Comparison of ENCODE assay signal across 8 cellular contexts in genomic region chr17:47895856-47896671, GRCh38. TPM values are rescaled to one million over a fixed set of nuclear protein-coding genes. Genes with fewer than 3 reads are reported as not detected.
DNase-seq lines count a peak whose midpoint lies in the region; ATAC-seq, FAIRE-seq and TF ChIP-seq lines count a peak whose summit lies in the region.

SP2 (plus strand) TSS chr17:47896236; CDS start chr17:47896287, 51 bp downstream.

- H3K79me1 ChIP-seq in trophoblast cell (ENCODE audit: low read length) = peaks cover 10% of the 10 kb centered on the region

- peak within 1 kb of the TSS; percentile 99 for H3K4me3 ChIP-seq in trophoblast cell (ENCODE audit: low read depth, low read length)

- peak; percentile 93 for DNase-seq in GM12891 (ENCODE audit: insufficient read length, low spot score)
- peak; percentile 100 for DNase-seq in NCI-H1436 treated with DMSO at 0.1 percent for 48 hours (lab: John Stamatoyannopoulos, UW)
- DNase-seq in T-cell = peak; percentile 95 to 100 (median 99)
- DNase-seq in cardiac septum (ENCODE audit: low spot score) = peak; percentile 98
- DNase-seq in trophoblast cell = peak; percentile 100
- peak; percentile 100 for DNase-seq in type B pancreatic cell (ENCODE audit: extremely low spot score, unreplicated experiment)

- no peaks in the 10 kb centered on the region for H3K9me3 Mint-ChIP-seq in T-cell
- no peaks in the 10 kb centered on the region for H3K9me3 Mint-ChIP-seq in type B pancreatic cell

- H3K79me2 ChIP-seq in trophoblast cell (ENCODE audit: control insufficient read depth, insufficient read depth, low read length, poor library complexity) = peaks cover 8% of the 10 kb centered on the region

- H3K4me3 Mint-ChIP-seq in T-cell (peak within 1 kb of the TSS; percentile 90 to 98 (median 98)), type B pancreatic cell (peak within 1 kb of the TSS; percentile 96)

- H3K27ac Mint-ChIP-seq in T-cell (peak within 1 kb of the TSS; percentile 98 to 100), type B pancreatic cell (peak within 1 kb of the TSS; percentile 97)

- WGBS in adipose tissue, 3 donors = 0 to 1% (median 1%) methylated on average over 45 to 70 of the region's 70 CpGs
- WGBS in trophoblast cell (ENCODE audit: extremely low coverage, insufficient coverage, insufficient read length) = no CpG with 5 or more reads among the region's 70 CpGs

- no peaks in the 10 kb centered on the region for H3K9me3 ChIP-seq in trophoblast cell (ENCODE audit: insufficient read depth, low read depth, low read length)

- H3K36me3 ChIP-seq in trophoblast cell (ENCODE audit: control insufficient read depth in 1 of 2, insufficient read depth in 2 of 2, low read length in 2 of 2) = no peaks in the 10 kb centered on the region

- peak within 1 kb of the TSS; percentile 88 for H2BK5ac ChIP-seq in trophoblast cell (ENCODE audit: low read depth, low read length, poor library complexity)

- FAIRE-seq in GM12891 (lab: Jason Lieb, UNC) = peak; percentile 98

- CTCF ChIA-PET in T-cell (lab: Charles Lee) = interaction anchor here (0.6 to 1.5 kb wide), 9 partner anchors 45 to 726 kb away, joined by 3 to 12 read pairs (median 5); partner anchors contain the start of genes CDK5RAP3 (in 1 of the 2), LRRC46 (in 1 of the 2), MRPL10 (in 1 of the 2) and PNPO (in 1 of the 2)

- H4K8ac ChIP-seq in trophoblast cell (ENCODE audit: low read depth, low read length) = peak within 1 kb of the TSS; percentile 98

- peak; percentile 70; the same call in 1 of the 2 replicates for TF ChIP-seq POLR2A in GM12891 (IDR thresholded peaks at IDR 0.05; ENCODE audit: low read depth, low read length)

- peak within 1 kb of the TSS; percentile 93 for H4K12ac ChIP-seq in trophoblast cell (ENCODE audit: low read depth, low read length)

- H2AFZ ChIP-seq in trophoblast cell (ENCODE audit: insufficient read depth, low read length, poor library complexity) = peak within 1 kb of the TSS; percentile 85

- no peak within 1 kb of the TSS for H2BK12ac ChIP-seq in trophoblast cell (ENCODE audit: low read length)

- peak within 1 kb of the TSS; percentile 94 for H2AK5ac ChIP-seq in trophoblast cell (ENCODE audit: low read length)

- H3K23ac ChIP-seq in trophoblast cell (ENCODE audit: low read length) = no peak within 1 kb of the TSS

- peak within 1 kb of the TSS; percentile 95 for H3K9ac ChIP-seq in trophoblast cell (ENCODE audit: low read length)

- peak within 1 kb of the TSS; percentile 99 for H3K4me2 ChIP-seq in trophoblast cell (ENCODE audit: low read length)

- intact Hi-C loops in cardiac septum (cut with DNase I) = loop anchor here (1.0 to 10.0 kb wide), 2 partner anchors 45 to 201 kb away; partner anchors contain the start of genes PNPO and TBKBP1

- peak; percentile 27 for TF ChIP-seq CTCF in type B pancreatic cell (conservative IDR thresholded peaks at IDR 0.05)

- peak within 1 kb of the TSS; percentile 98 for H3K18ac ChIP-seq in trophoblast cell (ENCODE audit: low read length)

- peaks cover 0 to 3% of the 10 kb centered on the region in 2 experiments for H3K4me1 ChIP-seq in trophoblast cell (ENCODE audit: control insufficient read depth in 1 of 2, insufficient read depth in 2 of 2, low read length in 2 of 2)

- H3K36me3 Mint-ChIP-seq in T-cell (peaks cover 4% of the 10 kb centered on the region), type B pancreatic cell (peaks cover 6% of the 10 kb centered on the region)

- H3K27ac ChIP-seq in adipose tissue (ENCODE audit: low read depth, low read length) (peak within 1 kb of the TSS; percentile 99), trophoblast cell (ENCODE audit: low read depth, low read length) (peak within 1 kb of the TSS; percentile 87)

- peak within 1 kb of the TSS; percentile 94 for H3K4ac ChIP-seq in trophoblast cell (ENCODE audit: low read depth, low read length)

- POLR2A ChIA-PET in T-cell (lab: Charles Lee) = interaction anchor here (0.6 to 1.0 kb wide), 6 partner anchors 21 to 1628 kb away, joined by 3 to 6 read pairs (median 4); partner anchors contain the start of genes CDK5RAP3 (in 1 of the 2) and PNPO (in 1 of the 2)

- ATAC-seq in HG02840 (IDR thresholded peaks at IDR 0.05; ENCODE audit: low FRiP score, unreplicated experiment) = peak; percentile 91
- ATAC-seq in T-cell (replicated peaks in 1 of 4) = peak; percentile 88 to 91 (median 89)

- H2BK120ac ChIP-seq in trophoblast cell (ENCODE audit: insufficient read depth, low read length, poor library complexity) = peak within 1 kb of the TSS; percentile 81

- H3K27me3 Mint-ChIP-seq in T-cell = no peaks in the 10 kb centered on the region
- no peaks in the 10 kb centered on the region for H3K27me3 Mint-ChIP-seq in type B pancreatic cell

- no peaks in the 10 kb centered on the region for H3K27me3 ChIP-seq in trophoblast cell (ENCODE audit: insufficient read depth, low read length)

- peak within 1 kb of the TSS; percentile 98 for H3K14ac ChIP-seq in trophoblast cell (ENCODE audit: low read length)

- peaks cover 45 to 55% (median 51%) of the 10 kb centered on the region in 3 donors for H3K4me1 Mint-ChIP-seq in T-cell
- peaks cover 25% of the 10 kb centered on the region for H3K4me1 Mint-ChIP-seq in type B pancreatic cell (ENCODE audit: unreplicated experiment)

- peak within 1 kb of the TSS; percentile 92 for H4K91ac ChIP-seq in trophoblast cell (ENCODE audit: low read depth, low read length)

TF ChIP-seq in GM12891, 5 proteins besides CTCF, POLR2A, EP300 and RAD21:
- TF ChIP-seq POLR2AphosphoS5 (IDR thresholded peaks at IDR 0.05; ENCODE audit: low read depth, low read length) (peak; percentile 66; the same call in 1 of the 2 replicates), TAF1 (IDR thresholded peaks at IDR 0.05; ENCODE audit: low read depth, low read length) (peak; percentile 26; the same call in 1 of the 2 replicates), SPI1 (IDR thresholded peaks at IDR 0.05; ENCODE audit: low read depth, low read length) (no peak), PAX5 (IDR thresholded peaks at IDR 0.05; ENCODE audit: insufficient read depth, low read length, severe bottlenecking) (no peak)
TF ChIP-seq in GM12891: peak in this region for 2.

RNA-seq across cellular contexts. Expression of gene SP2, which starts in this region (rescaled TPM):
- polyA plus RNA-seq in GM12891 (2012; ENCODE audit: low read depth, missing spikeins) = 9.9 TPM
- total RNA-seq in T-cell = 10 to 100 TPM; 27.1 to 41.6 (median 32.8) TPM
- 10 to 100 TPM in 1 of 3 donors, 1 to 10 TPM in 2; 7.2 to 15.7 (median 9.2) TPM for polyA plus RNA-seq in adipose tissue
- 16.3 TPM for total RNA-seq in cardiac septum
- 30.0 and 30.4 TPM in 2 replicates for polyA plus RNA-seq in trophoblast cell (2013)
- total RNA-seq in type B pancreatic cell (ENCODE audit: low replicate concordance) = 16.9 and 22.0 TPM in 2 replicates

Comparison
In these comparisons a context has a peak if more than half of its experiments do, and no peak if none do; other contexts are left out.
1. Peak in every context shown above with its lines: DNase-seq, ATAC-seq, H3K4me3 ChIP-seq and H3K27ac ChIP-seq.